In the genomic region with DNA sequence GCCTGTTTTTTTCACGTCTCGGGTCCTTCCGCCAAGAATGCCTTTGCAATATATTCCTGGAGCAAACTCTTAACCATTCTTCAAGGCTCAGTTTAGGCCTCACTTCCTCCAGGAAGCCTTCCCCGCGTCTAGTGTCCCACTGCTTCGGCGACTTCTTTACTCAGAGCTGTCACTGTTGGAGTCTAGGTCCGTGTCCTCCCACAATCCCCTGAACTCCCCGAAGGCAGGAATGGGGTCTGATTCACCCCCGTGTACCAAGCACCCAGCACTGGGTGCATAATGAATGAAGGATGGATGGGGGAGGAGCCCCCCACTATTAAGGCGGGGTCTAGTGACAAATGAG, we compare ENCODE assay signal across 8 cellular contexts. TPM values are rescaled to one million over a fixed set of nuclear protein-coding genes. Genes with fewer than 3 reads are reported as not detected.
DNase-seq lines count a peak whose midpoint lies in the region; ATAC-seq and TF ChIP-seq lines count a peak whose summit lies in the region.

No MANE protein-coding gene starts in this region.

- H3K4me1 ChIP-seq in DND-41 (ENCODE audit: insufficient read depth, low read length) (peaks cover 53% of the 10 kb centered on the region), fibroblast of lung (ENCODE audit: control insufficient read depth, extremely low read depth, insufficient read depth, low read length) (peaks cover 24% of the 10 kb centered on the region)

- H3K9ac ChIP-seq in DND-41 (ENCODE audit: low read depth, low read length) (peak overlapping the region; percentile 69), fibroblast of lung (ENCODE audit: insufficient read depth, low read length) (peak overlapping the region; percentile 17)

- H3K27me3 Mint-ChIP-seq in glutamatergic neuron (ENCODE audit: unreplicated experiment) = peaks cover 8% of the 10 kb centered on the region

- peaks cover 28% of the 10 kb centered on the region for H3K79me2 ChIP-seq in DND-41 (ENCODE audit: insufficient read depth, low read length)
- peaks cover 9% of the 10 kb centered on the region for H3K79me2 ChIP-seq in fibroblast of lung (ENCODE audit: control insufficient read depth, insufficient read depth, low read length)

- H3K36me3 ChIP-seq in DND-41 (ENCODE audit: insufficient read depth, low read length) (no peaks in the 10 kb centered on the region), fibroblast of lung (ENCODE audit: control insufficient read depth, insufficient read depth, low read length) (peaks cover 5% of the 10 kb centered on the region)

- no peak for ATAC-seq in DND-41 (ENCODE audit: insufficient read depth, low read depth)

- DNase-seq in DND-41 = no peak
- DNase-seq in fibroblast of lung (ENCODE audit: low read depth in 2 of 2) = no peak
- no peak for DNase-seq in retinal pigment epithelial cell (ENCODE audit: low read depth)
- no peak for DNase-seq in T-helper 2 cell
- DNase-seq in HuH-7.5 (ENCODE audit: low spot score) = no peak
- no peak for DNase-seq in NOMO-1 treated with DMSO at 0.1 percent for 48 hours (lab: John Stamatoyannopoulos, UW; ENCODE audit: unreplicated experiment)
- DNase-seq in glutamatergic neuron = no peak

- no peaks in the 10 kb centered on the region for H3K9me3 ChIP-seq in DND-41 (ENCODE audit: insufficient read depth, low read length, severe bottlenecking)
- no peaks in the 10 kb centered on the region for H3K9me3 ChIP-seq in fibroblast of lung (ENCODE audit: control insufficient read depth, insufficient read depth, low read depth, low read length)

- no peak for TF ChIP-seq CTCF in DND-41 (IDR thresholded peaks at IDR 0.05; ENCODE audit: borderline replicate concordance, extremely low read depth, low read length, poor library complexity, severe bottlenecking)
- TF ChIP-seq CTCF in fibroblast of lung (conservative IDR thresholded peaks at IDR 0.05 in 1 of 2, IDR thresholded peaks at IDR 0.05 in 1 of 2; ENCODE audit: low read depth in 1 of 2, low read length in 2 of 2) = no peak
- TF ChIP-seq CTCF in retinal pigment epithelial cell (conservative IDR thresholded peaks at IDR 0.05; ENCODE audit: low read depth, low read length) = no peak
- TF ChIP-seq CTCF in glutamatergic neuron (IDR thresholded peaks at IDR 0.05; ENCODE audit: partially characterized antibody, unreplicated experiment) = no peak

- peaks cover 12% of the 10 kb centered on the region for H3K4me1 Mint-ChIP-seq in glutamatergic neuron (ENCODE audit: low read depth, unreplicated experiment)

- H4K20me1 ChIP-seq in DND-41 (ENCODE audit: insufficient read depth, low read length) (peaks cover 14% of the 10 kb centered on the region), fibroblast of lung (ENCODE audit: control insufficient read depth, extremely low read depth, insufficient read depth, low read length) (no peaks in the 10 kb centered on the region)

- H3K27ac ChIP-seq in DND-41 (ENCODE audit: low read length) (peak overlapping the region; percentile 82), fibroblast of lung (ENCODE audit: insufficient read depth, low read length) (peak overlapping the region; percentile 98)

- no peak overlapping the region for H3K27ac Mint-ChIP-seq in glutamatergic neuron (ENCODE audit: unreplicated experiment)

- peak overlapping the region; percentile 87 for H2AFZ ChIP-seq in DND-41 (ENCODE audit: low read depth, low read length)
- peak overlapping the region; percentile 9 for H2AFZ ChIP-seq in fibroblast of lung (ENCODE audit: low read length)

- H3K9me3 Mint-ChIP-seq in glutamatergic neuron (ENCODE audit: unreplicated experiment) = peaks cover 5% of the 10 kb centered on the region

- peak overlapping the region; percentile 41 to 87; a peak in 3 of 4 replicates for H3K4me3 ChIP-seq in DND-41 (ENCODE audit: low read depth in 1 of 2, low read length in 2 of 2)
- peak overlapping the region; percentile 55 to 89 (median 65) for H3K4me3 ChIP-seq in fibroblast of lung (replicated peaks in 1 of 4; ENCODE audit: control extremely low read depth in 1 of 4, insufficient read depth in 1 of 4, low read depth in 3 of 4, low read length in 4 of 4)
- peak overlapping the region; percentile 45 for H3K4me3 ChIP-seq in retinal pigment epithelial cell (ENCODE audit: low read length)

- peak overlapping the region; percentile 99 for H3K4me2 ChIP-seq in DND-41 (ENCODE audit: insufficient read depth, low read length)
- peak overlapping the region; percentile 82 for H3K4me2 ChIP-seq in fibroblast of lung (ENCODE audit: extremely low read depth, insufficient read depth, low read length)

- H3K4me3 Mint-ChIP-seq in glutamatergic neuron (ENCODE audit: unreplicated experiment) = no peak overlapping the region

- no peaks in the 10 kb centered on the region for H3K36me3 Mint-ChIP-seq in glutamatergic neuron (ENCODE audit: unreplicated experiment)

- H3K27me3 ChIP-seq in DND-41 (ENCODE audit: insufficient read depth, low read length, poor library complexity) = no peaks in the 10 kb centered on the region
- no peaks in the 10 kb centered on the region for H3K27me3 ChIP-seq in fibroblast of lung (ENCODE audit: control insufficient read depth, insufficient read depth, low read length)

TF ChIP-seq in PFSK-1, 5 proteins besides CTCF, POLR2A, EP300 and RAD21:
- peak; percentile 16; the same call in 1 of the 2 replicates for TF ChIP-seq POLR2AphosphoS5 (IDR thresholded peaks at IDR 0.05; ENCODE audit: low read depth, low read length)
- TF ChIP-seq, protein P1, sequence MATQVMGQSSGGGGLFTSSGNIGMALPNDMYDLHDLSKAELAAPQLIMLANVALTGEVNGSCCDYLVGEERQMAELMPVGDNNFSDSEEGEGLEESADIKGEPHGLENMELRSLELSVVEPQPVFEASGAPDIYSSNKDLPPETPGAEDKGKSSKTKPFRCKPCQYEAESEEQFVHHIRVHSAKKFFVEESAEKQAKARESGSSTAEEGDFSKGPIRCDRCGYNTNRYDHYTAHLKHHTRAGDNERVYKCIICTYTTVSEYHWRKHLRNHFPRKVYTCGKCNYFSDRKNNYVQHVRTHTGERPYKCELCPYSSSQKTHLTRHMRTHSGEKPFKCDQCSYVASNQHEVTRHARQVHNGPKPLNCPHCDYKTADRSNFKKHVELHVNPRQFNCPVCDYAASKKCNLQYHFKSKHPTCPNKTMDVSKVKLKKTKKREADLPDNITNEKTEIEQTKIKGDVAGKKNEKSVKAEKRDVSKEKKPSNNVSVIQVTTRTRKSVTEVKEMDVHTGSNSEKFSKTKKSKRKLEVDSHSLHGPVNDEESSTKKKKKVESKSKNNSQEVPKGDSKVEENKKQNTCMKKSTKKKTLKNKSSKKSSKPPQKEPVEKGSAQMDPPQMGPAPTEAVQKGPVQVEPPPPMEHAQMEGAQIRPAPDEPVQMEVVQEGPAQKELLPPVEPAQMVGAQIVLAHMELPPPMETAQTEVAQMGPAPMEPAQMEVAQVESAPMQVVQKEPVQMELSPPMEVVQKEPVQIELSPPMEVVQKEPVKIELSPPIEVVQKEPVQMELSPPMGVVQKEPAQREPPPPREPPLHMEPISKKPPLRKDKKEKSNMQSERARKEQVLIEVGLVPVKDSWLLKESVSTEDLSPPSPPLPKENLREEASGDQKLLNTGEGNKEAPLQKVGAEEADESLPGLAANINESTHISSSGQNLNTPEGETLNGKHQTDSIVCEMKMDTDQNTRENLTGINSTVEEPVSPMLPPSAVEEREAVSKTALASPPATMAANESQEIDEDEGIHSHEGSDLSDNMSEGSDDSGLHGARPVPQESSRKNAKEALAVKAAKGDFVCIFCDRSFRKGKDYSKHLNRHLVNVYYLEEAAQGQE (IDR thresholded peaks at IDR 0.05; ENCODE audit: insufficient read depth in 1 of 2, low read depth in 2 of 2, low read length in 2 of 2) = no peak
TF ChIP-seq in PFSK-1: peak in this region for 1.

RNA-seq across cellular contexts. Expression of gene MATCAP1, which starts 0.5 kb away (rescaled TPM):
- polyA plus RNA-seq in PFSK-1 (2012; ENCODE audit: insufficient read length, low read depth) = 31.5 TPM
- total RNA-seq in fibroblast of lung = 21.8 and 28.4 TPM in 2 replicates
- polyA plus RNA-seq in fibroblast of lung = 12.7 and 16.6 TPM in 2 replicates
- 11.6 and 14.2 TPM in 2 replicates for polyA plus RNA-seq in fibroblast of lung (2012)
- polyA minus RNA-seq in fibroblast of lung (ENCODE audit: low replicate concordance) = 13.9 and 16.7 TPM in 2 replicates
- 197 TPM for total RNA-seq in glutamatergic neuron (ENCODE audit: unreplicated experiment)

RNA-seq across cellular contexts. Expression of gene EXOC3L1, which starts 6.7 kb away (rescaled TPM):
- polyA plus RNA-seq in PFSK-1 (2012; ENCODE audit: insufficient read length, low read depth) = 0.51 TPM
- total RNA-seq in fibroblast of lung = 0.26 and 0.33 TPM in 2 replicates
- 0.09 TPM in 1 of 2 replicates, not detected in the other for polyA plus RNA-seq in fibroblast of lung
- polyA plus RNA-seq in fibroblast of lung (2012) = 0.28 and 0.30 TPM in 2 replicates
- not detected in 2 replicates for polyA minus RNA-seq in fibroblast of lung (ENCODE audit: low replicate concordance)
- 3.6 TPM for total RNA-seq in glutamatergic neuron (ENCODE audit: unreplicated experiment)

RNA-seq across cellular contexts. Expression of gene E2F4, which starts 8.7 kb away (rescaled TPM):
- 67.2 TPM for polyA plus RNA-seq in PFSK-1 (2012; ENCODE audit: insufficient read length, low read depth)
- total RNA-seq in fibroblast of lung = 42.4 and 48.3 TPM in 2 replicates
- polyA plus RNA-seq in fibroblast of lung = 59.9 and 70.4 TPM in 2 replicates
- polyA plus RNA-seq in fibroblast of lung (2012) = 37.3 and 52.9 TPM in 2 replicates
- 126 and 164 TPM in 2 replicates for polyA minus RNA-seq in fibroblast of lung (ENCODE audit: low replicate concordance)
- 64.3 TPM for total RNA-seq in glutamatergic neuron (ENCODE audit: unreplicated experiment)

RNA-seq across cellular contexts. Expression of gene NOL3, which starts 12.9 kb away (rescaled TPM):
- 6.4 TPM for polyA plus RNA-seq in PFSK-1 (2012; ENCODE audit: insufficient read length, low read depth)
- total RNA-seq in fibroblast of lung (12.8 and 23.3 TPM in 2 replicates), glutamatergic neuron (ENCODE audit: unreplicated experiment) (8.8 TPM)
- 6.2 and 8.0 TPM in 2 replicates for polyA plus RNA-seq in fibroblast of lung
- polyA plus RNA-seq in fibroblast of lung (2012) = 12.9 and 15.1 TPM in 2 replicates
- 0.82 and 14.4 TPM in 2 replicates for polyA minus RNA-seq in fibroblast of lung (ENCODE audit: low replicate concordance)

RNA-seq across cellular contexts. Expression of gene ELMO3, which starts 15.7 kb away (rescaled TPM):
- polyA plus RNA-seq in PFSK-1 (2012; ENCODE audit: insufficient read length, low read depth) = 3.4 TPM
- total RNA-seq in fibroblast of lung = 0.26 and 0.33 TPM in 2 replicates
- polyA plus RNA-seq in fibroblast of lung = 0.36 and 0.42 TPM in 2 replicates
- polyA plus RNA-seq in fibroblast of lung (2012) = 0.37 and 0.52 TPM in 2 replicates
- 0.16 and 0.26 TPM in 2 replicates for polyA minus RNA-seq in fibroblast of lung (ENCODE audit: low replicate concordance)
- total RNA-seq in glutamatergic neuron (ENCODE audit: unreplicated experiment) = 2.1 TPM
